Comparison of ENCODE assay signal across 17 cellular contexts in the genomic region with DNA sequence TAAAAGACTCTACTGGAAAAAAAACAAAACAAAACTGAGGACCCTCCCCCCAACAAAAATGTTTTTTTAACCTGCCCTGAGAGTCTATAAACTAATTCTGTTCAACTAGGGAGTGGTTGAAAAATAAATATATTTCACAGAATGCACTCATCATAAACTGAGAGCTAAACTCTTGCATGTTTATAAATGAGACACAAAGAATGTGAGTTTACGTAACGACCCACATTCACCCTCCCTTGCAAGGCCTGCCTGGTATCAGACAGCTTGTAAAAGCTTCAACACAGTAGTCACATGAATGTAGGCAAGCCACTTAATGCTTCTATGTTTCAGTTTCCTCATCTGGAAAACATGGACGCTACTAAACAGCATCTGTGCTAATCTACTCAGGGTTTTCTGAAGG. TPM values are rescaled to one million over a fixed set of nuclear protein-coding genes. Genes with fewer than 3 reads are reported as not detected.
DNase-seq lines count a peak whose midpoint lies in the region; ATAC-seq and TF ChIP-seq lines count a peak whose summit lies in the region.
"Had no signal": no experiment of that assay in that cellular context is flagged by ENCODE, and none has a peak within 500 bp of the region (broad histone marks: within the 10 kb centered on the region; RNA-seq: fewer than 3 reads in every experiment).

No MANE protein-coding gene starts in this region.

- peaks cover 21% of the 10 kb centered on the region for H3K4me1 ChIP-seq in stomach smooth muscle (ENCODE audit: control insufficient read depth, insufficient read depth, low read length)

- peak; percentile 52 for DNase-seq in ELR (ENCODE audit: low read depth)
- no peak for DNase-seq in SK-N-MC (ENCODE audit: low read depth, low spot score)
- DNase-seq in fibroblast of villous mesenchyme (ENCODE audit: low read depth): peak; percentile 99
- no peak for DNase-seq in activated T-cell treated with anti-CD3 and anti-CD28 coated beads, Interleukin-2, amount 50 U/mL, for 48 hours
- DNase-seq in OCI-M1 (lab: John Stamatoyannopoulos, UW): no peak
- no peak for DNase-seq in GM10248 (ENCODE audit: extremely low spot score)
- DNase-seq: activated CD4-positive, alpha-beta memory T cell treated with anti-CD3 and anti-CD28 coated beads, Interleukin-2, amount 10 ng/mL, durations not matched to agents 7 days and 5 days; CD4-positive, CD25-positive, alpha-beta regulatory T cell; dermis blood vessel endothelial cell; midbrain; MV-4-11; NCI-H2171 treated with DMSO at 0.1 percent for 48 hours; nucleus accumbens; SIG-M5; small intestine had no signal

- H3K4me3 ChIP-seq in SK-N-MC: no peak overlapping the region
- no peak overlapping the region for H3K4me3 ChIP-seq in fibroblast of villous mesenchyme (ENCODE audit: low read depth, low read length)
- no peak overlapping the region for H3K4me3 ChIP-seq in stomach smooth muscle (ENCODE audit: low read length in 2 of 2)

- CTCF ChIA-PET in GM10248 (lab: Yijun Ruan, JAX): interaction anchor here (1.7 to 2.4 kb wide), 2 partner anchors 29 to 68 kb away, joined by 3 to 7 read pairs; no protein-coding TSS in a partner anchor

- H3K9ac ChIP-seq in SK-N-MC (ENCODE audit: insufficient read length) (no peak overlapping the region), stomach smooth muscle (ENCODE audit: low read length in 2 of 2) (no peak overlapping the region)

- POLR2A ChIA-PET in GM10248 (lab: Yijun Ruan, JAX): no interaction called here

- H3K9me3 ChIP-seq in SK-N-MC (ENCODE audit: low read depth, low read length): no peaks in the 10 kb centered on the region
- H3K9me3 ChIP-seq in stomach smooth muscle (ENCODE audit: control insufficient read depth in 2 of 2, low read length in 2 of 2): no peaks in the 10 kb centered on the region

- TF ChIP-seq CTCF in fibroblast of villous mesenchyme (IDR thresholded peaks at IDR 0.05; ENCODE audit: insufficient read depth, low read depth, low read length) (no peak), GM10248 (IDR thresholded peaks at IDR 0.05; ENCODE audit: control extremely low read depth, extremely low read depth, low read depth, missing control alignments) (no peak)

- ATAC-seq in GM19397 (IDR thresholded peaks at IDR 0.05; ENCODE audit: unreplicated experiment): no peak

- H3K27ac ChIP-seq in SK-N-MC (peak overlapping the region; percentile 68), stomach smooth muscle (ENCODE audit: low read length) (peak overlapping the region; percentile 6)

- no peaks in the 10 kb centered on the region for H3K27me3 ChIP-seq in stomach smooth muscle (ENCODE audit: control insufficient read depth in 1 of 2, insufficient read depth in 2 of 2, low read length in 2 of 2)

- H3K36me3 ChIP-seq in SK-N-MC (ENCODE audit: insufficient read depth, low read length) (no peaks in the 10 kb centered on the region), stomach smooth muscle (ENCODE audit: control insufficient read depth in 2 of 2, insufficient read depth in 2 of 2, low read length in 2 of 2) (no peaks in the 10 kb centered on the region)

RNA-seq across cellular contexts. Expression of a gene that starts 50.3 kb away (rescaled TPM):
- 32.9 and 38.4 TPM in 2 replicates for total RNA-seq in fibroblast of villous mesenchyme

Comparison
In these comparisons a context has a peak if more than half of its experiments do, and no peak if none do; other contexts are left out.
1. DNase-seq: peak in ELR (single experiment) and fibroblast of villous mesenchyme (single experiment); none in SK-N-MC (single experiment), activated T-cell treated with anti-CD3 and anti-CD28 coated beads, Interleukin-2, amount 50 U/mL, for 48 hours (0 of 2), OCI-M1 (single experiment) and GM10248 (single experiment).